14 cellular contexts compared by ENCODE assay signal in genomic region chr10:69757206-69757552, GRCh38. TPM values are rescaled to one million over a fixed set of nuclear protein-coding genes. Genes with fewer than 3 reads are reported as not detected.
"Had no signal": no experiment of that assay in that cellular context is flagged by ENCODE, and none has a peak within 500 bp of the region (broad histone marks: within the 10 kb centered on the region; RNA-seq: fewer than 3 reads in every experiment).

No MANE protein-coding gene starts in this region.

- H3K36me3 ChIP-seq: breast epithelium, esophagus squamous epithelium had no signal

- H3K36me3 Mint-ChIP-seq: activated naive CD4-positive, alpha-beta T cell treated with anti-CD3 and anti-CD28 coated beads, Interleukin-2, amount 50 U/mL, for 72 hours; natural killer cell; stimulated activated effector memory CD8-positive, alpha-beta T cell treated with anti-CD3 and anti-CD28 coated beads, Interleukin-12 subunit alpha, Interleukin-12 subunit beta, amount 100 ng/mL, for 72 hours had no signal

- H3K4me1 Mint-ChIP-seq: immature natural killer cell; natural killer cell; stimulated activated effector memory CD8-positive, alpha-beta T cell treated with anti-CD3 and anti-CD28 coated beads, Interleukin-12 subunit alpha, Interleukin-12 subunit beta, amount 100 ng/mL, for 72 hours had no signal

- H3K27ac Mint-ChIP-seq: activated naive CD4-positive, alpha-beta T cell treated with anti-CD3 and anti-CD28 coated beads, Interleukin-2, amount 50 U/mL, for 72 hours; immature natural killer cell; natural killer cell; stimulated activated effector memory CD8-positive, alpha-beta T cell treated with anti-CD3 and anti-CD28 coated beads, Interleukin-12 subunit alpha, Interleukin-12 subunit beta, amount 100 ng/mL, for 72 hours had no signal

- H3K9me3 ChIP-seq: breast epithelium, esophagus squamous epithelium had no signal

- H3K27me3 ChIP-seq: breast epithelium had no signal

- H3K4me3 Mint-ChIP-seq: immature natural killer cell; natural killer cell; stimulated activated effector memory CD8-positive, alpha-beta T cell treated with anti-CD3 and anti-CD28 coated beads, Interleukin-12 subunit alpha, Interleukin-12 subunit beta, amount 100 ng/mL, for 72 hours had no signal

- H3K27ac ChIP-seq: breast epithelium, esophagus squamous epithelium had no signal

- H3K9me3 Mint-ChIP-seq: activated naive CD4-positive, alpha-beta T cell treated with anti-CD3 and anti-CD28 coated beads, Interleukin-2, amount 50 U/mL, for 72 hours; immature natural killer cell; natural killer cell; stimulated activated effector memory CD8-positive, alpha-beta T cell treated with anti-CD3 and anti-CD28 coated beads, Interleukin-12 subunit alpha, Interleukin-12 subunit beta, amount 100 ng/mL, for 72 hours had no signal

- H3K4me3 ChIP-seq: breast epithelium, esophagus squamous epithelium, skin epidermis had no signal

- DNase-seq: activated CD4-positive, alpha-beta T cell treated with anti-CD3 and anti-CD28 coated beads, Interleukin-2, amount 50 U/mL, for 1 hour; activated T-cell treated with anti-CD3 and anti-CD28 coated beads, Interleukin-2, amount 50 U/mL, for 1 hour; amniotic stem cell; esophagus squamous epithelium; immature natural killer cell; left colon; mammary epithelial cell; natural killer cell; T-helper 2 cell had no signal

- ATAC-seq: activated naive CD4-positive, alpha-beta T cell treated with anti-CD3 and anti-CD28 coated beads, Interleukin-2, amount 50 U/mL, for 72 hours; left colon; natural killer cell had no signal

- H3K4me1 ChIP-seq: breast epithelium had no signal

RNA-seq across cellular contexts. Expression of gene COL13A1, which starts 44.5 kb away (rescaled TPM):
- total RNA-seq: activated CD8-positive, alpha-beta memory T cell treated with anti-CD3 and anti-CD28 coated beads for 36 hours; activated naive CD4-positive, alpha-beta T cell treated with anti-CD3 and anti-CD28 coated beads, Interleukin-2, amount 50 U/mL, for 72 hours had no signal
